ENCODE assay signal across 28 cellular contexts in the genomic region with DNA sequence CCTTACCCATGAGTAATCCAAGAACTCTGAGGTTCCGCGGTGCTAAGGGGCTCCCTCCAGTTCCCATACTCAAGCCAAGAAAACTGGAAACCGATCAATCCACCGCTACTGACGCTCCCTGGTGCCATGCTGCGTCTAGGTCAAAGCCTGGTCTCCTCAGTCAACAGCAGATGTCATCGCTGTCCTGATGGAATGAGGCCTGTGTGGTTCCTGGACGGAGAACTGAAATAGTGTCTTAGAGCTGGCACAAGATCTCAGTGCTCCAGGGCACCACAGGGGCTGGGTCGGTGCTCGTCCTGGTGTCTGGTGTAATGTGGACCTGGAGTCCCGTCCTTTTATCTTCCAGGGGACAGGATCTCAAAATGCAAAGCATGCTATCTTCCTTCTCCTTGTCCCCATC.
DNase-seq lines count a peak whose midpoint lies in the region; ATAC-seq and TF ChIP-seq lines count a peak whose summit lies in the region.
"Had no signal": no experiment of that assay in that cellular context is flagged by ENCODE, and none has a peak within 500 bp of the region (broad histone marks: within the 10 kb centered on the region; RNA-seq: fewer than 3 reads in every experiment).

No MANE protein-coding gene starts in this region.

- no peaks in the 10 kb centered on the region for H3K27me3 ChIP-seq in MM.1S (replicated peaks; ENCODE audit: insufficient read depth, low read length)
- H3K27me3 ChIP-seq: adrenal gland, heart left ventricle, pancreas, tibial nerve had no signal

- H3K27ac ChIP-seq in MM.1S (ENCODE audit: low read length): no peak overlapping the region
- H3K27ac ChIP-seq: adrenal gland, coronary artery, heart left ventricle, lower lobe of right lung, pancreas, tibial nerve, VCaP had no signal

- H3K4me3 Mint-ChIP-seq in activated T-cell treated with anti-CD3 and anti-CD28 coated beads, Interleukin-2, amount 50 U/mL, for 72 hours: peak overlapping the region; percentile 29 to 45
- H3K4me3 Mint-ChIP-seq in stimulated activated memory B cell treated with anti-CD40 and anti-IgM and Interleukin-4, amounts not matched to agents 10 μg/mL and 1 μg/mL and 100 μg/mL, for 72 hours: no peak overlapping the region
- H3K4me3 Mint-ChIP-seq in HFFc6: no peak overlapping the region
- H3K4me3 Mint-ChIP-seq: brain, endodermal cell, GM23338 had no signal

- no peak overlapping the region for H2AFZ ChIP-seq in MM.1S (ENCODE audit: low read length)
- H2AFZ ChIP-seq: GM23338 had no signal

- DNase-seq in activated T-cell treated with anti-CD3 and anti-CD28 coated beads, Interleukin-2, amount 50 U/mL, for 72 hours: peak in 1 of 2 donors; percentile 6
- DNase-seq in activated T-cell treated with anti-CD3 and anti-CD28 coated beads for 4 hours: no peak
- no peak for DNase-seq in MM.1S
- DNase-seq in cerebellum (ENCODE audit: low spot score): peak; percentile 24
- DNase-seq in HFFc6: no peak
- no peak for DNase-seq in activated effector memory CD4-positive, alpha-beta T cell treated with Interleukin-2 at 50 U/mL for 16 hours
- DNase-seq: activated CD4-positive, alpha-beta T cell treated with anti-CD3 and anti-CD28 coated beads, Interleukin-2, amount 50 U/mL, for 1 hour; activated naive CD4-positive, alpha-beta T cell; adrenal gland; Calu3; endodermal cell; foreskin fibroblast; heart left ventricle; Kasumi-1; lower lobe of right lung; pancreas; PC-3; SHP77; small intestine; stimulated activated naive CD8-positive, alpha-beta T cell treated with anti-CD3 and anti-CD28 coated beads, Interleukin-15, amount 100 ng/mL, for 72 hours had no signal

- H3K9me2 ChIP-seq in MM.1S (replicated peaks; ENCODE audit: insufficient read depth, low read length): no peaks in the 10 kb centered on the region

- no peak overlapping the region for H3K4me3 ChIP-seq in MM.1S (ENCODE audit: low read length)
- H3K4me3 ChIP-seq: adrenal gland, coronary artery, GM23338, heart left ventricle, lower lobe of right lung, pancreas, tibial nerve had no signal

- no peaks in the 10 kb centered on the region for H3F3A ChIP-seq in MM.1S (ENCODE audit: insufficient read depth, low read length)

- no peaks in the 10 kb centered on the region for H3K9me3 Mint-ChIP-seq in activated T-cell treated with anti-CD3 and anti-CD28 coated beads, Interleukin-2, amount 50 U/mL, for 72 hours
- H3K9me3 Mint-ChIP-seq in stimulated activated memory B cell treated with anti-CD40 and anti-IgM and Interleukin-4, amounts not matched to agents 10 μg/mL and 1 μg/mL and 100 μg/mL, for 72 hours: no peaks in the 10 kb centered on the region
- H3K9me3 Mint-ChIP-seq in HFFc6: peaks cover 31% of the 10 kb centered on the region
- H3K9me3 Mint-ChIP-seq: endodermal cell; GM23338; stimulated activated naive CD8-positive, alpha-beta T cell treated with anti-CD3 and anti-CD28 coated beads, Interleukin-15, amount 100 ng/mL, for 72 hours had no signal

- peaks cover 80% of the 10 kb centered on the region for H3K4me1 Mint-ChIP-seq in activated T-cell treated with anti-CD3 and anti-CD28 coated beads, Interleukin-2, amount 50 U/mL, for 72 hours (ENCODE audit: low read depth)
- H3K4me1 Mint-ChIP-seq in stimulated activated memory B cell treated with anti-CD40 and anti-IgM and Interleukin-4, amounts not matched to agents 10 μg/mL and 1 μg/mL and 100 μg/mL, for 72 hours: peaks cover 33% of the 10 kb centered on the region
- peaks cover 22% of the 10 kb centered on the region; the same call in 1 of the 2 replicates for H3K4me1 Mint-ChIP-seq in HFFc6 (ENCODE audit: low read depth)
- H3K4me1 Mint-ChIP-seq: GM23338 had no signal

- no peaks in the 10 kb centered on the region for H3K79me2 ChIP-seq in MM.1S (ENCODE audit: low read length)

- no peaks in the 10 kb centered on the region for H3K9me3 ChIP-seq in MM.1S (replicated peaks; ENCODE audit: insufficient read depth, low read length)
- H3K9me3 ChIP-seq: adrenal gland, heart left ventricle, lower lobe of right lung, pancreas, tibial nerve had no signal

- H3K4me1 ChIP-seq in MM.1S (ENCODE audit: low read length): peaks cover 25% of the 10 kb centered on the region
- H3K4me1 ChIP-seq: adrenal gland, lower lobe of right lung, pancreas, tibial nerve had no signal

- peaks cover 0 to 4% of the 10 kb centered on the region in 2 donors for H3K36me3 Mint-ChIP-seq in activated T-cell treated with anti-CD3 and anti-CD28 coated beads, Interleukin-2, amount 50 U/mL, for 72 hours (ENCODE audit: insufficient read depth in 2 of 2)
- no peaks in the 10 kb centered on the region for H3K36me3 Mint-ChIP-seq in stimulated activated memory B cell treated with anti-CD40 and anti-IgM and Interleukin-4, amounts not matched to agents 10 μg/mL and 1 μg/mL and 100 μg/mL, for 72 hours
- no peaks in the 10 kb centered on the region for H3K36me3 Mint-ChIP-seq in HFFc6 (ENCODE audit: low read depth)
- H3K36me3 Mint-ChIP-seq: brain had no signal

- H3K27ac Mint-ChIP-seq in activated T-cell treated with anti-CD3 and anti-CD28 coated beads, Interleukin-2, amount 50 U/mL, for 72 hours: no peak overlapping the region
- H3K27ac Mint-ChIP-seq in stimulated activated memory B cell treated with anti-CD40 and anti-IgM and Interleukin-4, amounts not matched to agents 10 μg/mL and 1 μg/mL and 100 μg/mL, for 72 hours: peak overlapping the region; percentile 55
- no peak overlapping the region for H3K27ac Mint-ChIP-seq in HFFc6
- H3K27ac Mint-ChIP-seq: brain, endodermal cell, GM23338 had no signal

- TF ChIP-seq CTCF in MM.1S (IDR thresholded peaks at IDR 0.05; ENCODE audit: low read length): no peak
- no peak for TF ChIP-seq CTCF in HFFc6 (IDR thresholded peaks at IDR 0.05)

- H3K36me3 ChIP-seq in MM.1S (replicated peaks; ENCODE audit: insufficient read depth, low read length): no peaks in the 10 kb centered on the region
- H3K36me3 ChIP-seq: adrenal gland, heart left ventricle, lower lobe of right lung, pancreas, tibial nerve had no signal

- 0 out of 2 replicates have a peak overlapping the region, but pooled peaks have one; percentile 38 for H3K4me2 ChIP-seq in MM.1S (ENCODE audit: low read depth, low read length)
- H3K4me2 ChIP-seq: GM23338 had no signal

- H3K27me3 Mint-ChIP-seq in activated T-cell treated with anti-CD3 and anti-CD28 coated beads, Interleukin-2, amount 50 U/mL, for 72 hours (ENCODE audit: low read depth): no peaks in the 10 kb centered on the region
- no peaks in the 10 kb centered on the region for H3K27me3 Mint-ChIP-seq in stimulated activated memory B cell treated with anti-CD40 and anti-IgM and Interleukin-4, amounts not matched to agents 10 μg/mL and 1 μg/mL and 100 μg/mL, for 72 hours
- H3K27me3 Mint-ChIP-seq in HFFc6 (ENCODE audit: insufficient read depth): no peaks in the 10 kb centered on the region; the same call in 1 of the 2 replicates
- H3K27me3 Mint-ChIP-seq: brain; stimulated activated naive CD8-positive, alpha-beta T cell treated with anti-CD3 and anti-CD28 coated beads, Interleukin-15, amount 100 ng/mL, for 72 hours had no signal

- ATAC-seq in activated T-cell treated with anti-CD3 and anti-CD28 coated beads, Interleukin-2, amount 50 U/mL, for 72 hours (replicated peaks in 1 of 2): no peak
- ATAC-seq in stimulated activated memory B cell treated with anti-CD40 and anti-IgM and Interleukin-4, amounts not matched to agents 10 μg/mL and 1 μg/mL and 100 μg/mL, for 72 hours: no peak
- ATAC-seq in GM18909 (IDR thresholded peaks at IDR 0.05; ENCODE audit: poor library complexity, unreplicated experiment): no peak
- ATAC-seq: esophagus mucosa; GM23338; lower lobe of right lung; pancreas; PC-3; stimulated activated naive CD8-positive, alpha-beta T cell treated with anti-CD3 and anti-CD28 coated beads, Interleukin-15, amount 100 ng/mL, for 72 hours had no signal

- no peaks in the 10 kb centered on the region for H4K20me1 ChIP-seq in MM.1S (ENCODE audit: insufficient read depth, low read length)

- H3K9ac ChIP-seq in MM.1S (ENCODE audit: low read length): no peak overlapping the region

Comparison
In these comparisons a context has a peak if more than half of its experiments do, and no peak if none do; other contexts are left out.
1. H3K4me3 Mint-ChIP-seq: peak in activated T-cell treated with anti-CD3 and anti-CD28 coated beads, Interleukin-2, amount 50 U/mL, for 72 hours (2 of 2); none in stimulated activated memory B cell treated with anti-CD40 and anti-IgM and Interleukin-4, amounts not matched to agents 10 μg/mL and 1 μg/mL and 100 μg/mL, for 72 hours (single experiment) and HFFc6 (single experiment).